1 cellular context compared by ENCODE assay signal in the genomic region with DNA sequence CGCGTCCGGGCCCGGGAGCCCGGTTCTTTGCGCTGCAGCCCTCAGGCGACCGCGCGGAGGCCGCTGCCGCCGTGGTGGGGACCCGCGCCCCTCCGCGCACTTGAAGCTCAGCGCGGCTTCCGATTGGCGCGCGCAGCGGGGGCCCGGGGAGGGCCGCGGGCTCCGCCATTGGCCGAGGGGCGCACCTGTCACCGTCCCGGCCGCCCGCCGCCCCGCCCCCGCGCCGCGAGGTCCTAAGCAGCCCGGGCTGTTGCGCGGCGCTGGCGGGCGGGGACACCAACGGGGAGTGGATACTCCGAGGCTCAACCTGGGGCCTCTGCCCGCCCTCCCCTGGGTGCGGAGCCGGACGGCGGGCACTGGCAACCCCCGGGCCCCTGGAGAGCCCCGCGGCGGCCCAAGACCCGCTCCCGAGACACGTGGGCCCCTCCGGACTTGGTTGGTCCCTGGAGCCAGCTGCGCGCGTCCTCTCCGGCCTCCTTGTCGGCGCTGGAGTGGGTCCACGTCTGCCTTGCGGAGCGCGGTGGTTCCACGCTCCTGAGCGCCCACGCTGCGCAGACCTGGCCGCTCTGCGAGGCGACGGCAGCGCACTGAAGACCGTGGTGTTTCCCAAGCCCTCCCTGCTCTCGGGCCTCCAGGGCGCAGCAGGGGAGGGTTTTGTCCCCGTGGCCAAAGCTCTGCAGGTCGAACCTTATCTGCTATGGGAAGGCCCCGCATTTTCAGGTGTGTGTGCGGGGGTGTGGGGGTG.
TF ChIP-seq lines count a peak whose summit lies in the region.

MNX1 (minus strand) TSS at position 76 of the 745 bp plus-strand sequence. CDS start 313 bp downstream, outside the sequence.

TF ChIP-seq in K562, 482 proteins besides CTCF, POLR2A, EP300 and RAD21 (continued from another document and continues in another):
- TF ChIP-seq TSHZ1 (CRISPR knock-in tag; IDR thresholded peaks at IDR 0.05) (no peak), ZSCAN29 (IDR thresholded peaks at IDR 0.05) (no peak; the same call in 1 of the 2 replicates), GABPB1 (CRISPR knock-in tag; IDR thresholded peaks at IDR 0.05) (no peak; the same call in 1 of the 2 replicates), ZNF398 (CRISPR knock-in tag; IDR thresholded peaks at IDR 0.05) (no peak), POLR2B (IDR thresholded peaks at IDR 0.05; ENCODE audit: low read depth, partially characterized antibody) (no peak), ZNF431 (CRISPR knock-in tag; IDR thresholded peaks at IDR 0.05) (no peak), ZNF445 (CRISPR knock-in tag; IDR thresholded peaks at IDR 0.05; ENCODE audit: low read depth) (no peak), CCAR2 (IDR thresholded peaks at IDR 0.05; ENCODE audit: low read depth, low read length) (no peak), ZNF79 (CRISPR knock-in tag; IDR thresholded peaks at IDR 0.05; ENCODE audit: low read depth) (no peak), TEAD1 (CRISPR knock-in tag; IDR thresholded peaks at IDR 0.05) (no peak; a peak in 1 of 4 replicates), ZNF212 (CRISPR knock-in tag; IDR thresholded peaks at IDR 0.05) (no peak), SMAD3 (CRISPR knock-in tag; conservative IDR thresholded peaks at IDR 0.05) (no peak), ZNF184 (CRISPR knock-in tag; IDR thresholded peaks at IDR 0.05) (no peak), ZNF699 (CRISPR knock-in tag; IDR thresholded peaks at IDR 0.05; ENCODE audit: insufficient replicate concordance) (no peak), SAP30 (IDR thresholded peaks at IDR 0.05; ENCODE audit: borderline replicate concordance, insufficient read depth, low read depth, low read length, poor library complexity, severe bottlenecking) (no peak), CBFA2T2 (conservative IDR thresholded peaks at IDR 0.05) (no peak), CREM (IDR thresholded peaks at IDR 0.05; ENCODE audit: low read depth) (0 out of 2 replicates have a peak, but pooled peaks have one; percentile 54), HNRNPH1 (optimal IDR thresholded peaks at IDR 0.05; ENCODE audit: low read depth, low read length) (no peak), ZNF41 (CRISPR knock-in tag; conservative IDR thresholded peaks at IDR 0.05) (no peak), ELF1 (tag; IDR thresholded peaks at IDR 0.05) (no peak), ZKSCAN8 (CRISPR knock-in tag; IDR thresholded peaks at IDR 0.05) (no peak), ZNF311 (CRISPR knock-in tag; IDR thresholded peaks at IDR 0.05) (no peak), NR2F6 (CRISPR knock-in tag; IDR thresholded peaks at IDR 0.05) (no peak), HDAC2 (IDR thresholded peaks at IDR 0.05) (no peak), SIN3B (IDR thresholded peaks at IDR 0.05; ENCODE audit: low read depth) (peak; percentile 68), SMC3 (conservative IDR thresholded peaks at IDR 0.05; ENCODE audit: insufficient read depth, low read depth, low read length) (no peak), LCOR (CRISPR knock-in tag; IDR thresholded peaks at IDR 0.05) (no peak), TEAD2 (tag; IDR thresholded peaks at IDR 0.05) (no peak), NFYB (IDR thresholded peaks at IDR 0.05; ENCODE audit: extremely low read depth, insufficient read length) (peak; percentile 61), TFE3 (CRISPR knock-in tag; IDR thresholded peaks at IDR 0.05) (no peak), ZNF347 (CRISPR knock-in tag; IDR thresholded peaks at IDR 0.05; ENCODE audit: low read depth) (no peak), NR1H2 (CRISPR knock-in tag; IDR thresholded peaks at IDR 0.05) (no peak; the same call in 1 of the 2 replicates), ZFP1 (CRISPR knock-in tag; IDR thresholded peaks at IDR 0.05) (no peak), CUX1 (CRISPR knock-in tag; IDR thresholded peaks at IDR 0.05) (no peak), ZNF232 (CRISPR knock-in tag; IDR thresholded peaks at IDR 0.05) (no peak; the same call in none of the 2 replicates), CBX8 (IDR thresholded peaks at IDR 0.05; ENCODE audit: borderline replicate concordance, extremely low read depth, low read depth, low read length, poor library complexity, severe bottlenecking) (no peak), ZNF384 (IDR thresholded peaks at IDR 0.05; ENCODE audit: low read depth, low read length) (no peak), DNMT1 (IDR thresholded peaks at IDR 0.05) (no peak), KLF16 (IDR thresholded peaks at IDR 0.05) (no peak), GATAD2A (IDR thresholded peaks at IDR 0.05) (no peak)
- TF ChIP-seq, protein P1, sequence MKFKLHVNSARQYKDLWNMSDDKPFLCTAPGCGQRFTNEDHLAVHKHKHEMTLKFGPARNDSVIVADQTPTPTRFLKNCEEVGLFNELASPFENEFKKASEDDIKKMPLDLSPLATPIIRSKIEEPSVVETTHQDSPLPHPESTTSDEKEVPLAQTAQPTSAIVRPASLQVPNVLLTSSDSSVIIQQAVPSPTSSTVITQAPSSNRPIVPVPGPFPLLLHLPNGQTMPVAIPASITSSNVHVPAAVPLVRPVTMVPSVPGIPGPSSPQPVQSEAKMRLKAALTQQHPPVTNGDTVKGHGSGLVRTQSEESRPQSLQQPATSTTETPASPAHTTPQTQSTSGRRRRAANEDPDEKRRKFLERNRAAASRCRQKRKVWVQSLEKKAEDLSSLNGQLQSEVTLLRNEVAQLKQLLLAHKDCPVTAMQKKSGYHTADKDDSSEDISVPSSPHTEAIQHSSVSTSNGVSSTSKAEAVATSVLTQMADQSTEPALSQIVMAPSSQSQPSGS (CRISPR knock-in tag; IDR thresholded peaks at IDR 0.05), result 0 out of 2 replicates have a peak, but pooled peaks have one; percentile 19
- TF ChIP-seq, protein P2, sequence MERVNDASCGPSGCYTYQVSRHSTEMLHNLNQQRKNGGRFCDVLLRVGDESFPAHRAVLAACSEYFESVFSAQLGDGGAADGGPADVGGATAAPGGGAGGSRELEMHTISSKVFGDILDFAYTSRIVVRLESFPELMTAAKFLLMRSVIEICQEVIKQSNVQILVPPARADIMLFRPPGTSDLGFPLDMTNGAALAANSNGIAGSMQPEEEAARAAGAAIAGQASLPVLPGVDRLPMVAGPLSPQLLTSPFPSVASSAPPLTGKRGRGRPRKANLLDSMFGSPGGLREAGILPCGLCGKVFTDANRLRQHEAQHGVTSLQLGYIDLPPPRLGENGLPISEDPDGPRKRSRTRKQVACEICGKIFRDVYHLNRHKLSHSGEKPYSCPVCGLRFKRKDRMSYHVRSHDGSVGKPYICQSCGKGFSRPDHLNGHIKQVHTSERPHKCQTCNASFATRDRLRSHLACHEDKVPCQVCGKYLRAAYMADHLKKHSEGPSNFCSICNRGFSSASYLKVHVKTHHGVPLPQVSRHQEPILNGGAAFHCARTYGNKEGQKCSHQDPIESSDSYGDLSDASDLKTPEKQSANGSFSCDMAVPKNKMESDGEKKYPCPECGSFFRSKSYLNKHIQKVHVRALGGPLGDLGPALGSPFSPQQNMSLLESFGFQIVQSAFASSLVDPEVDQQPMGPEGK (CRISPR knock-in tag; IDR thresholded peaks at IDR 0.05; ENCODE audit: borderline replicate concordance), result no peak
- TF ChIP-seq, protein P3, sequence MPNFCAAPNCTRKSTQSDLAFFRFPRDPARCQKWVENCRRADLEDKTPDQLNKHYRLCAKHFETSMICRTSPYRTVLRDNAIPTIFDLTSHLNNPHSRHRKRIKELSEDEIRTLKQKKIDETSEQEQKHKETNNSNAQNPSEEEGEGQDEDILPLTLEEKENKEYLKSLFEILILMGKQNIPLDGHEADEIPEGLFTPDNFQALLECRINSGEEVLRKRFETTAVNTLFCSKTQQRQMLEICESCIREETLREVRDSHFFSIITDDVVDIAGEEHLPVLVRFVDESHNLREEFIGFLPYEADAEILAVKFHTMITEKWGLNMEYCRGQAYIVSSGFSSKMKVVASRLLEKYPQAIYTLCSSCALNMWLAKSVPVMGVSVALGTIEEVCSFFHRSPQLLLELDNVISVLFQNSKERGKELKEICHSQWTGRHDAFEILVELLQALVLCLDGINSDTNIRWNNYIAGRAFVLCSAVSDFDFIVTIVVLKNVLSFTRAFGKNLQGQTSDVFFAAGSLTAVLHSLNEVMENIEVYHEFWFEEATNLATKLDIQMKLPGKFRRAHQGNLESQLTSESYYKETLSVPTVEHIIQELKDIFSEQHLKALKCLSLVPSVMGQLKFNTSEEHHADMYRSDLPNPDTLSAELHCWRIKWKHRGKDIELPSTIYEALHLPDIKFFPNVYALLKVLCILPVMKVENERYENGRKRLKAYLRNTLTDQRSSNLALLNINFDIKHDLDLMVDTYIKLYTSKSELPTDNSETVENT (CRISPR knock-in tag; IDR thresholded peaks at IDR 0.05), result no peak
